ENCODE assay signal across 20 cellular contexts in the genomic region with DNA sequence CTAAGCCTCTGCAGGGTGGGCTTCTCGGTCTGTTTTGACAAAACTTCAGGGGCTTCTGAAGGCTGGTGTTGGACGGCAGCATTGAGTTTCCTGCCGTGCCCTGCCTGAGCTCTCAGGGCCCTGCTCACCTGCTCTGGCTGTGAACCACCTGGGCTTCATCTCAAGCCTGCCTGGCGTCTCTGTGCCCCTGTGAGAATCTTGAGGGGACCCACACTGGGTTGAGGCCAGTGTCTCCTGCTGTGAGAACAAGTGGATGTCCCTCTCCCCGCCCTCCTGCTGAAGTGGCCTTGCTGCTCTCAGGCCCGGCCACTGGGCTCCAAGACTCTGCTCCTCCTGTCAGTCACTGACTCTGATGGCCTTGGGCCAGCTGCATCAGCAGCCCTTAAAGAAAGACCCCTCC.
"Had no signal": no experiment of that assay in that cellular context is flagged by ENCODE, and none has a peak within 500 bp of the region (broad histone marks: within the 10 kb centered on the region; RNA-seq: fewer than 3 reads in every experiment).

No MANE protein-coding gene starts in this region.

- H3K27me3 Mint-ChIP-seq: activated naive CD8-positive, alpha-beta T cell treated with anti-CD3 and anti-CD28 coated beads, Interleukin-2, amount 50 U/mL, for 24 hours; stimulated activated naive CD8-positive, alpha-beta T cell treated with anti-CD3 and anti-CD28 coated beads, Interleukin-15, Interleukin-2, amounts not matched to agents 100 ng/mL and 50 ng/mL, for 24 hours had no signal

- H3K4me3 Mint-ChIP-seq: activated naive CD8-positive, alpha-beta T cell treated with anti-CD3 and anti-CD28 coated beads, Interleukin-2, amount 50 U/mL, for 24 hours; stimulated activated naive CD8-positive, alpha-beta T cell treated with anti-CD3 and anti-CD28 coated beads, Interleukin-15, Interleukin-2, amounts not matched to agents 100 ng/mL and 50 ng/mL, for 24 hours; T-helper 2 cell treated with Interferon-gamma antibody and Interleukin-4, amounts not matched to agents 5 μg/mL and 100 μg/mL, for 36 hours had no signal

- H3K4me1 ChIP-seq: left lung, prostate gland had no signal

- H3K9me3 Mint-ChIP-seq: activated naive CD8-positive, alpha-beta T cell treated with anti-CD3 and anti-CD28 coated beads, Interleukin-2, amount 50 U/mL, for 24 hours; stimulated activated naive CD8-positive, alpha-beta T cell treated with anti-CD3 and anti-CD28 coated beads, Interleukin-15, Interleukin-2, amounts not matched to agents 100 ng/mL and 50 ng/mL, for 24 hours; T-helper 2 cell treated with Interferon-gamma antibody and Interleukin-4, amounts not matched to agents 5 μg/mL and 100 μg/mL, for 36 hours had no signal

- FAIRE-seq: endometrium, TTC549 had no signal

- H3K9me3 ChIP-seq: body of pancreas, left lung, prostate gland, spleen, tibial artery had no signal

- H3K27ac ChIP-seq: body of pancreas, cardiac muscle cell, left lung, prostate gland, spleen, tibial artery had no signal

- H3K4me3 ChIP-seq: body of pancreas, cardiac muscle cell, left lung, prostate gland, spleen, tibial artery had no signal

- H3K27ac Mint-ChIP-seq: activated naive CD8-positive, alpha-beta T cell treated with anti-CD3 and anti-CD28 coated beads, Interleukin-2, amount 50 U/mL, for 24 hours; stimulated activated naive CD8-positive, alpha-beta T cell treated with anti-CD3 and anti-CD28 coated beads, Interleukin-15, Interleukin-2, amounts not matched to agents 100 ng/mL and 50 ng/mL, for 24 hours; T-helper 2 cell treated with Interferon-gamma antibody and Interleukin-4, amounts not matched to agents 5 μg/mL and 100 μg/mL, for 36 hours had no signal

- H3K27me3 ChIP-seq: body of pancreas, cardiac muscle cell, left lung, spleen, tibial artery had no signal

- ATAC-seq: activated naive CD8-positive, alpha-beta T cell treated with anti-CD3 and anti-CD28 coated beads, Interleukin-2, amount 50 U/mL, for 24 hours; body of pancreas; left lung; SK-N-SH treated with all-trans-retinoic acid at 6 μM for 48 hours had no signal

- DNase-seq: activated CD4-positive, alpha-beta T cell treated with anti-CD3 and anti-CD28 coated beads for 1 hour; activated CD8-positive, alpha-beta memory T cell treated with anti-CD3 and anti-CD28 coated beads, Interleukin-2, amount 50 U/mL, for 48 hours; activated effector memory CD4-positive, alpha-beta T cell treated with anti-CD3 and anti-CD28 coated beads, Interleukin-2, amount 50 U/mL, for 16 hours; activated naive CD4-positive, alpha-beta T cell treated with anti-CD3 and anti-CD28 coated beads, Interleukin-2, amount 50 U/mL, for 16 hours; activated naive CD8-positive, alpha-beta T cell treated with anti-CD3 and anti-CD28 coated beads, Interleukin-2, amount 50 U/mL, for 24 hours; activated T-cell treated with anti-CD3 and anti-CD28 coated beads, Interleukin-2, amount 50 U/mL, for 48 hours; body of pancreas; foreskin fibroblast; midbrain; spleen; stimulated activated CD4-positive, alpha-beta T cell treated with anti-CD3 and anti-CD28 coated beads, Interleukin-4, amount 100 ng/mL, for 1 hour; tibial artery had no signal
